ENCODE assay signal across 6 cellular contexts in the genomic region with DNA sequence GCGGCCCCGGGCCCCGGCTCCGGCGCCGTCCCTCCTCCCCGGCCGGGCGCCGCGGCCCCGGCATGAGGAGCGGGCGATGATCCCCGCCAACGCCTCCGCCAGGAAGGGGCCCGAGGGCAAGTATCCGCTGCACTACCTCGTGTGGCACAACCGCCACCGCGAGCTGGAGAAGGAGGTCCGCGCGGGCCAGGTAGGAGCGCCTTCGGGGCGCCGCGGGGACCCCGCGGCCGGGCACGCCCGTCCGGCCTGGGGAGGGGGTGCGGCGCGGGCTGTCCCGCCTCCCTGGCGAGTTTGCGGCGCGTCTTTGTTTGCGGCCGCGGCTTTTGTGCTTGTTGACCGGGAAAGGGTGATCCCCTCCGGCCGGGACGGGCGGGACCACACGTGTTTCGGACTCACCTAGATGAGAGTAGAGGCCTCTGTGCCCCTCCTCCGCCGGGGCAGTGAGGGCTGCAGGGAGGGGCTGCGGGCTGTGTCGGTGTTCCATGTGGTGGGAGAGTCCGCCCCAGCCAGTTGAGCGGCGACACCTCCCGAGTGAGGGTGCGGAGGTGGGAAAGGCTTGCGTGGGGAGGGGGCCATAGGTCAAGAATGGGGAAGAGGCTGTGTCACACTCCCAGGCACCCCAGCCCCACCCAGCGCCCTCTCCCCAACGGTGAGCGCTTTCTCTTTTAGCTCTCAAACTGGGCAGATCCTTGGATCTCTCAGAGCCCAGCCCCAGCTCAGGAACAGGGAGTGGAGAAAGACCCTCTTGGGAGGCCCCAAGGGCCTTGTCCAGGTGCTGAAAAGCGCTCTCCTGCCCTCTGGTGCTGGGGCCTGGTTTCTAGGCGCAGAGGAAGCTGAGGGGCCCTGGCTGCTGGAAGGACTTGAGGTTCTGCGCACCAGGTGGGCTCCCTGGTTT. TPM values are rescaled to one million over a fixed set of nuclear protein-coding genes. Genes with fewer than 3 reads are reported as not detected.
A peak's percentile ranks its signal among the peaks of the same experiment; 100 is the strongest.
DNase-seq lines count a peak whose midpoint lies in the region; ATAC-seq, FAIRE-seq and TF ChIP-seq lines count a peak whose summit lies in the region.

No MANE protein-coding gene starts in this region.

- H3K9me3 Mint-ChIP-seq in activated naive CD4-positive, alpha-beta T cell treated with anti-CD3 and anti-CD28 coated beads, Interleukin-2, amount 10 ng/mL, durations not matched to agents 7 days and 5 days: no peaks in the 10 kb centered on the region
- H3K9me3 Mint-ChIP-seq in memory B cell: no peaks in the 10 kb centered on the region

- POLR2A ChIA-PET in A673 (lab: Charles Lee; ENCODE audit: low non-redundant PET): interaction anchor here (0.6 kb wide), 1 partner anchor 1889 kb away, joined by 3 read pairs; no protein-coding TSS in a partner anchor

- no TSS peak for BruUV-seq in A673 (replicated peaks; lab: Mats Ljungman, UMichigan)

- peaks cover 73% of the 10 kb centered on the region for H3K4me1 ChIP-seq in A673 (ENCODE audit: insufficient read depth, low read length, poor library complexity, severe bottlenecking)

- FAIRE-seq in HTR-8/SVneo (lab: Jason Lieb, UNC): no peak

- H3K27me3 ChIP-seq in A673 (replicated peaks; ENCODE audit: insufficient read depth, low read depth, low read length, poor library complexity): no peaks in the 10 kb centered on the region

- peak overlapping the region; percentile 97 for H3K4me3 ChIP-seq in A673 (ENCODE audit: low read depth, low read length, poor library complexity, severe bottlenecking)

- H3K27ac Mint-ChIP-seq in activated naive CD4-positive, alpha-beta T cell treated with anti-CD3 and anti-CD28 coated beads, Interleukin-2, amount 10 ng/mL, durations not matched to agents 7 days and 5 days: no peak overlapping the region
- no peak overlapping the region for H3K27ac Mint-ChIP-seq in memory B cell

- peak overlapping the region; percentile 90 for H3K27ac ChIP-seq in A673 (ENCODE audit: low read depth, low read length, poor library complexity, severe bottlenecking)

- intact Hi-C loops in A673 (cut with micrococcal nuclease; ENCODE audit: unreplicated experiment): no loop called here

- peaks cover 38% of the 10 kb centered on the region for H3K4me1 Mint-ChIP-seq in activated naive CD4-positive, alpha-beta T cell treated with anti-CD3 and anti-CD28 coated beads, Interleukin-2, amount 10 ng/mL, durations not matched to agents 7 days and 5 days
- peaks cover 28% of the 10 kb centered on the region for H3K4me1 Mint-ChIP-seq in memory B cell

- H3K36me3 ChIP-seq in A673 (ENCODE audit: insufficient read depth, low read length, poor library complexity, severe bottlenecking): no peaks in the 10 kb centered on the region

- DNase-seq in A673 (ENCODE audit: low spot score): peak; percentile 61
- peak; percentile 35 for DNase-seq in HTR-8/SVneo (ENCODE audit: insufficient read length, low spot score)
- peak; percentile 60 for DNase-seq in activated naive CD4-positive, alpha-beta T cell treated with anti-CD3 and anti-CD28 coated beads, Interleukin-2, amount 10 ng/mL, durations not matched to agents 7 days and 5 days
- no peak for DNase-seq in memory B cell (ENCODE audit: low spot score in 2 of 2)

- ATAC-seq in memory B cell (ENCODE audit: low read depth) (no peak), HG03342 (IDR thresholded peaks at IDR 0.05; ENCODE audit: unreplicated experiment) (no peak), HG03135 (IDR thresholded peaks at IDR 0.05; ENCODE audit: unreplicated experiment) (no peak)

- H3K4me3 Mint-ChIP-seq in activated naive CD4-positive, alpha-beta T cell treated with anti-CD3 and anti-CD28 coated beads, Interleukin-2, amount 10 ng/mL, durations not matched to agents 7 days and 5 days: peak overlapping the region; percentile 71
- peak overlapping the region; percentile 82 for H3K4me3 Mint-ChIP-seq in memory B cell

- CTCF ChIA-PET in A673 (lab: Charles Lee): interaction anchor here (1.0 kb wide), 1 partner anchor 22 kb away, joined by 3 read pairs; no protein-coding TSS in a partner anchor
- CTCF ChIA-PET in activated naive CD4-positive, alpha-beta T cell treated with anti-CD3 and anti-CD28 coated beads, Interleukin-2, amount 10 ng/mL, durations not matched to agents 7 days and 5 days (lab: Charles Lee): interaction anchor here (0.7 to 5.0 kb wide), 9 partner anchors 8 to 224 kb away, joined by 3 to 48 read pairs (median 14); a partner anchor contains a TSS

- TF ChIP-seq CTCF in A673 (conservative IDR thresholded peaks at IDR 0.05; ENCODE audit: low read depth, low read length): peak; percentile 42; the same call in 1 of the 2 replicates

- no peaks in the 10 kb centered on the region for H3K36me3 Mint-ChIP-seq in activated naive CD4-positive, alpha-beta T cell treated with anti-CD3 and anti-CD28 coated beads, Interleukin-2, amount 10 ng/mL, durations not matched to agents 7 days and 5 days
- H3K36me3 Mint-ChIP-seq in memory B cell: no peaks in the 10 kb centered on the region

- no peaks in the 10 kb centered on the region for H3K9me3 ChIP-seq in A673 (ENCODE audit: low read depth, low read length, poor library complexity, severe bottlenecking)

- peaks cover 16% of the 10 kb centered on the region for H3K27me3 Mint-ChIP-seq in activated naive CD4-positive, alpha-beta T cell treated with anti-CD3 and anti-CD28 coated beads, Interleukin-2, amount 10 ng/mL, durations not matched to agents 7 days and 5 days
- no peaks in the 10 kb centered on the region for H3K27me3 Mint-ChIP-seq in memory B cell

RNA-seq across cellular contexts. Expression of a gene that starts 0.9 kb away (rescaled TPM):
- total RNA-seq in A673 (2021): 81.5 and 98.7 TPM in 2 replicates

RNA-seq across cellular contexts. Expression of a gene that starts 4.3 kb away (rescaled TPM):
- 120 and 125 TPM in 2 replicates for total RNA-seq in A673 (2021)

RNA-seq across cellular contexts. Expression of a gene that starts 25.3 kb away (rescaled TPM):
- 34.6 and 41.4 TPM in 2 replicates for total RNA-seq in A673 (2021)

RNA-seq across cellular contexts. Expression of a gene that starts 27.0 kb away (rescaled TPM):
- total RNA-seq in A673 (2021): 5.4 and 8.0 TPM in 2 replicates

RNA-seq across cellular contexts. Expression of a gene that starts 28.9 kb away (rescaled TPM):
- 19.7 and 28.9 TPM in 2 replicates for total RNA-seq in A673 (2021)

Comparison
In these comparisons a context has a peak if more than half of its experiments do, and no peak if none do; other contexts are left out.
1. DNase-seq: peak in A673 (single experiment), HTR-8/SVneo (single experiment) and activated naive CD4-positive, alpha-beta T cell treated with anti-CD3 and anti-CD28 coated beads, Interleukin-2, amount 10 ng/mL, durations not matched to agents 7 days and 5 days (single experiment); none in memory B cell (0 of 2).